In genomic region chr7:111869266-111869665, GRCh38 we compare ENCODE assay signal across 27 cellular contexts.
"Had no signal": no experiment of that assay in that cellular context is flagged by ENCODE, and none has a peak within 500 bp of the region (broad histone marks: within the 10 kb centered on the region; RNA-seq: fewer than 3 reads in every experiment).

No MANE protein-coding gene starts in this region.

- H3K4me1 Mint-ChIP-seq: activated naive CD4-positive, alpha-beta T cell treated with anti-CD3 and anti-CD28 coated beads, Interleukin-2, amount 50 U/mL, for 24 hours had no signal

- DNase-seq: activated CD4-positive, alpha-beta T cell treated with anti-CD3 and anti-CD28 coated beads for 48 hours; activated CD4-positive, alpha-beta T cell treated with anti-CD3 and anti-CD28 coated beads, Interleukin-2, amount 50 U/mL, for 4 hours; activated CD4-positive, CD25-positive, alpha-beta regulatory T cell treated with anti-CD3 and anti-CD28 coated beads, Interleukin-2, amount 50 U/mL, for 72 hours; activated CD8-positive, alpha-beta memory T cell treated with anti-CD3 and anti-CD28 coated beads, Interleukin-2, amount 50 U/mL, for 48 hours; activated CD8-positive, alpha-beta T cell treated with anti-CD3 and anti-CD28 coated beads, Interleukin-2, amount 10 ng/mL, durations not matched to agents 7 days and 5 days; activated T-cell treated with anti-CD3 and anti-CD28 coated beads, Interleukin-2, amount 50 U/mL, for 1 hour; aorta; caudate nucleus; MG63; MV-4-11; NCI-H1092 treated with DMSO at 0.1 percent for 48 hours; NCI-H1417 treated with DMSO at 0.1 percent for 48 hours; NCI-H1694; NCI-H2029 treated with DMSO at 0.1 percent for 48 hours; NCI-H446; NCI-H748 treated with DMSO at 0.1 percent for 48 hours; NK-92 treated with Interleukin-12 subunit alpha and Interleukin-12 subunit beta, amount 100 ng/mL, for 24 hours; OCI-M1; RPMI8226 had no signal

- H3K9me3 Mint-ChIP-seq: activated naive CD4-positive, alpha-beta T cell treated with anti-CD3 and anti-CD28 coated beads, Interleukin-2, amount 50 U/mL, for 24 hours; T-helper 1 cell treated with Interleukin-12 subunit alpha and Interleukin-12 subunit beta and Interleukin-4 antibody, amounts not matched to agents 30 μg/mL and 1 μg/mL, for 36 hours; WTC11 had no signal

- H3K36me3 ChIP-seq: breast epithelium, MG63, SJCRH30 had no signal

- H3K4me3 Mint-ChIP-seq: activated CD8-positive, alpha-beta T cell treated with anti-CD3 and anti-CD28 coated beads, Interleukin-2, amount 10 ng/mL, durations not matched to agents 7 days and 5 days; activated naive CD4-positive, alpha-beta T cell treated with anti-CD3 and anti-CD28 coated beads, Interleukin-2, amount 50 U/mL, for 24 hours; T-helper 1 cell treated with Interleukin-12 subunit alpha and Interleukin-12 subunit beta and Interleukin-4 antibody, amounts not matched to agents 30 μg/mL and 1 μg/mL, for 36 hours; WTC11 had no signal

- H3K27me3 Mint-ChIP-seq: activated naive CD4-positive, alpha-beta T cell treated with anti-CD3 and anti-CD28 coated beads, Interleukin-2, amount 50 U/mL, for 24 hours had no signal

- ATAC-seq: activated CD8-positive, alpha-beta T cell treated with anti-CD3 and anti-CD28 coated beads, Interleukin-2, amount 10 ng/mL, durations not matched to agents 7 days and 5 days; Panc1; Right ventricle myocardium inferior; WTC11 had no signal

- H3K4me1 ChIP-seq: breast epithelium had no signal

- H3K27ac ChIP-seq: breast epithelium, KMS-11, SJCRH30 had no signal

- H3K36me3 Mint-ChIP-seq: activated naive CD4-positive, alpha-beta T cell treated with anti-CD3 and anti-CD28 coated beads, Interleukin-2, amount 50 U/mL, for 24 hours had no signal

- H3K27me3 ChIP-seq: breast epithelium, MG63, SJCRH30 had no signal

- H3K27ac Mint-ChIP-seq: activated CD8-positive, alpha-beta T cell treated with anti-CD3 and anti-CD28 coated beads, Interleukin-2, amount 10 ng/mL, durations not matched to agents 7 days and 5 days; activated naive CD4-positive, alpha-beta T cell treated with anti-CD3 and anti-CD28 coated beads, Interleukin-2, amount 50 U/mL, for 24 hours; T-helper 1 cell treated with Interleukin-12 subunit alpha and Interleukin-12 subunit beta and Interleukin-4 antibody, amounts not matched to agents 30 μg/mL and 1 μg/mL, for 36 hours; WTC11 had no signal

- H3K4me3 ChIP-seq: breast epithelium, MG63, SJCRH30 had no signal

- H3K9me3 ChIP-seq: breast epithelium, MG63, SJCRH30 had no signal
